ENCODE assay signal across 8 cellular contexts in genomic region chr11:3341298-3341697, GRCh38. TPM values are rescaled to one million over a fixed set of nuclear protein-coding genes. Genes with fewer than 3 reads are reported as not detected.
A peak's percentile ranks its signal among the peaks of the same experiment; 100 is the strongest.
DNase-seq lines count a peak whose midpoint lies in the region; ATAC-seq and TF ChIP-seq lines count a peak whose summit lies in the region.

No MANE protein-coding gene starts in this region.

- H3K9me3 Mint-ChIP-seq in stimulated activated memory B cell treated with anti-CD40 and anti-IgM and Interleukin-4, amounts not matched to agents 10 μg/mL and 1 μg/mL and 100 μg/mL, for 72 hours = peaks cover 9% of the 10 kb centered on the region

- no peak overlapping the region for H3K27ac Mint-ChIP-seq in stimulated activated memory B cell treated with anti-CD40 and anti-IgM and Interleukin-4, amounts not matched to agents 10 μg/mL and 1 μg/mL and 100 μg/mL, for 72 hours

- intact Hi-C loops in psoas muscle (cut with DNase I) = no loop called here

- H3K27me3 Mint-ChIP-seq in stimulated activated memory B cell treated with anti-CD40 and anti-IgM and Interleukin-4, amounts not matched to agents 10 μg/mL and 1 μg/mL and 100 μg/mL, for 72 hours = peaks cover 41% of the 10 kb centered on the region

- peak; percentile 7 for DNase-seq in NCI-H2171 treated with DMSO at 0.1 percent for 48 hours (lab: John Stamatoyannopoulos, UW)
- no peak for DNase-seq in NCI-H2171 (lab: John Stamatoyannopoulos, UW)
- DNase-seq in NCI-H748 treated with DMSO at 0.1 percent for 48 hours (lab: John Stamatoyannopoulos, UW) = peak; percentile 38
- DNase-seq in activated T-cell treated with anti-CD3 and anti-CD28 coated beads for 4 hours = peak; percentile 58
- DNase-seq in fibroblast of the aortic adventitia (ENCODE audit: low read depth) = peak; percentile 13
- peak; percentile 34 to 62 for DNase-seq in psoas muscle
- DNase-seq in T1000 (lab: John Stamatoyannopoulos, UW) = no peak

- peaks cover 12% of the 10 kb centered on the region for H3K36me3 Mint-ChIP-seq in stimulated activated memory B cell treated with anti-CD40 and anti-IgM and Interleukin-4, amounts not matched to agents 10 μg/mL and 1 μg/mL and 100 μg/mL, for 72 hours

- peaks cover 0 to 2% (median 0%) of the 10 kb centered on the region in 3 donors for H3K27me3 ChIP-seq in psoas muscle (ENCODE audit: insufficient read depth in 3 of 3, low read length in 2 of 3)

- H3K27ac ChIP-seq in psoas muscle = no peak overlapping the region

- H3K4me1 Mint-ChIP-seq in stimulated activated memory B cell treated with anti-CD40 and anti-IgM and Interleukin-4, amounts not matched to agents 10 μg/mL and 1 μg/mL and 100 μg/mL, for 72 hours = peaks cover 9% of the 10 kb centered on the region

- no peaks in the 10 kb centered on the region for H3K36me3 ChIP-seq in psoas muscle (ENCODE audit: insufficient read depth in 1 of 2, low read depth in 1 of 2)

- WGBS in psoas muscle, 3 donors = 21 to 27% (median 23%) methylated on average over 10 of the region's 10 CpGs

- TF ChIP-seq CTCF in fibroblast of the aortic adventitia (IDR thresholded peaks at IDR 0.05; ENCODE audit: insufficient read depth, low read length) (peak; percentile 46), psoas muscle (IDR thresholded peaks at IDR 0.05) (peak; percentile 44)

- no peak for ATAC-seq in psoas muscle
- ATAC-seq in stimulated activated memory B cell treated with anti-CD40 and anti-IgM and Interleukin-4, amounts not matched to agents 10 μg/mL and 1 μg/mL and 100 μg/mL, for 72 hours = no peak

- H3K9me3 ChIP-seq in psoas muscle = no peaks in the 10 kb centered on the region

- no peak overlapping the region for H3K4me3 Mint-ChIP-seq in stimulated activated memory B cell treated with anti-CD40 and anti-IgM and Interleukin-4, amounts not matched to agents 10 μg/mL and 1 μg/mL and 100 μg/mL, for 72 hours

- H3K4me1 ChIP-seq in psoas muscle = no peaks in the 10 kb centered on the region

- H3K4me3 ChIP-seq in fibroblast of the aortic adventitia (ENCODE audit: low read depth, low read length) = no peak overlapping the region
- H3K4me3 ChIP-seq in psoas muscle = no peak overlapping the region

RNA-seq across cellular contexts. Expression of gene ZNF195, which starts 37.6 kb away (rescaled TPM):
- 11.4 and 18.1 TPM in 2 replicates for total RNA-seq in fibroblast of the aortic adventitia (ENCODE audit: low replicate concordance)
- 10 to 100 TPM in 3 of 4 donors, 1 to 10 TPM in 1; 8.9 to 14.9 (median 11.7) TPM for total RNA-seq in psoas muscle
- 10 to 100 TPM in 2 of 3 donors, 1 to 10 TPM in 1; 8.6 to 14.8 (median 13.0) TPM for polyA plus RNA-seq in psoas muscle

Comparison
In these comparisons a context has a peak if more than half of its experiments do, and no peak if none do; other contexts are left out.
1. DNase-seq: peak in NCI-H2171 treated with DMSO at 0.1 percent for 48 hours (single experiment), NCI-H748 treated with DMSO at 0.1 percent for 48 hours (single experiment), activated T-cell treated with anti-CD3 and anti-CD28 coated beads for 4 hours (single experiment), fibroblast of the aortic adventitia (single experiment) and psoas muscle (2 of 2); none in NCI-H2171 (single experiment) and T1000 (single experiment).